14 cellular contexts compared by ENCODE assay signal in the genomic region with DNA sequence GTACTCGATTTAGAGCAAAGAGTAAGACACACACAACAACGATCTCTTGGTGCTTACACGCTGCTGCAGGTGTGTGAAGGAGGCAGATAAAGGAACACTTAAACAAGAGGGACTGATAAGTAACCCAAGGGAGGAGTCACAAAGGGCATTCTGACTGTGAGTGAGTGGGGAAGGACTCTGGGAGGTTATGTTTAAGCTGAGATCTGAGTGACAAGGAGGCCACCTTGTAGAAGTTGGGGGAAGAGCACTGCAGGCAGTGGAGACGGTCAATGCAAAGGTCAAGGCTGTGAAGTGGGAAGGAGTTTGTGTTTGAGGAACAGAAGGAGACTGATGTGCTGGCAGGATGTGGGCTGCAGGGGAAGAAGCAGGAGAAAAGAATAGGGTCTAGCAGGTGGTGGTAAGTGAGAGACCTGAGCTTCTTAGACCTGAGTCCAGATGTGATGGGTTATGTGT.
A peak's percentile ranks its signal among the peaks of the same experiment; 100 is the strongest.
DNase-seq lines count a peak whose midpoint lies in the region; ATAC-seq and TF ChIP-seq lines count a peak whose summit lies in the region.
"Had no signal": no experiment of that assay in that cellular context is flagged by ENCODE, and none has a peak within 500 bp of the region (broad histone marks: within the 10 kb centered on the region; RNA-seq: fewer than 3 reads in every experiment).

No MANE protein-coding gene starts in this region.

- TF ChIP-seq CTCF in SU-DHL-6 (IDR thresholded peaks at IDR 0.05; ENCODE audit: insufficient read depth, low read length, poor library complexity, severe bottlenecking), result no peak
- TF ChIP-seq CTCF in mucosa of descending colon (IDR thresholded peaks at IDR 0.05), result no peak
- no peak for TF ChIP-seq CTCF in tibial nerve (IDR thresholded peaks at IDR 0.05)

- H3K4me1 ChIP-seq in mucosa of descending colon (ENCODE audit: low read depth), result peaks cover 40% of the 10 kb centered on the region
- H3K4me1 ChIP-seq in tibial nerve, result peaks cover 0 to 69% (median 24%) of the 10 kb centered on the region in 4 donors

- no peak overlapping the region for H3K4me3 ChIP-seq in SU-DHL-6 (ENCODE audit: insufficient read depth, low read length, poor library complexity, severe bottlenecking)
- H3K4me3 ChIP-seq in mucosa of descending colon, result no peak overlapping the region
- no peak overlapping the region for H3K4me3 ChIP-seq in tibial nerve

- no peaks in the 10 kb centered on the region for H4K20me1 ChIP-seq in SU-DHL-6 (ENCODE audit: low read depth, low read length)

- no peaks in the 10 kb centered on the region for H3K9me3 Mint-ChIP-seq in activated T-cell treated with anti-CD3 and anti-CD28 coated beads, Interleukin-2, amount 50 U/mL, for 4 hours
- H3K9me3 Mint-ChIP-seq: stimulated activated naive B cell treated with anti-CD40 and anti-IgM and Interleukin-4, amounts not matched to agents 10 μg/mL and 1 μg/mL and 100 μg/mL, for 72 hours had no signal

- peak overlapping the region; percentile 43 for H3K9ac ChIP-seq in SU-DHL-6 (ENCODE audit: low read length)

- peaks cover 18% of the 10 kb centered on the region for H3K36me3 Mint-ChIP-seq in activated T-cell treated with anti-CD3 and anti-CD28 coated beads, Interleukin-2, amount 50 U/mL, for 4 hours (ENCODE audit: insufficient read depth)

- peak; percentile 40 to 67 for ATAC-seq in activated T-cell treated with anti-CD3 and anti-CD28 coated beads, Interleukin-2, amount 50 U/mL, for 4 hours
- peak; percentile 50 for ATAC-seq in mucosa of descending colon
- ATAC-seq in HG03135 (IDR thresholded peaks at IDR 0.05; ENCODE audit: unreplicated experiment), result no peak

- H3K9me2 ChIP-seq in SU-DHL-6 (replicated peaks; ENCODE audit: insufficient read depth, low read length), result no peaks in the 10 kb centered on the region

- H3K9me3 ChIP-seq in SU-DHL-6 (ENCODE audit: insufficient read depth, low read length), result no peaks in the 10 kb centered on the region
- H3K9me3 ChIP-seq in mucosa of descending colon, result no peaks in the 10 kb centered on the region
- H3K9me3 ChIP-seq in tibial nerve, result no peaks in the 10 kb centered on the region

- H3K4me2 ChIP-seq in SU-DHL-6 (ENCODE audit: low read depth, low read length, poor library complexity, severe bottlenecking), result peak overlapping the region; percentile 47

- TF ChIP-seq EP300 in tibial nerve (IDR thresholded peaks at IDR 0.05), result no peak

- H3F3A ChIP-seq in SU-DHL-6 (ENCODE audit: insufficient read depth), result peaks cover 51% of the 10 kb centered on the region

- H3K4me3 Mint-ChIP-seq in activated T-cell treated with anti-CD3 and anti-CD28 coated beads, Interleukin-2, amount 50 U/mL, for 4 hours, result no peak overlapping the region

- 73 to 81% methylated on average over 4 of the region's 4 CpGs for WGBS in tibial nerve, 2 donors

- H3K27ac ChIP-seq in SU-DHL-6 (ENCODE audit: low read depth, low read length) (peak overlapping the region; percentile 88), tibial nerve (peak overlapping the region; percentile 10 to 87 (median 54))
- H3K27ac ChIP-seq: HL-60, WERI-Rb-1 had no signal

- no peaks in the 10 kb centered on the region for H3K36me3 ChIP-seq in SU-DHL-6 (ENCODE audit: low read length)
- no peaks in the 10 kb centered on the region for H3K36me3 ChIP-seq in mucosa of descending colon (ENCODE audit: low read depth)
- H3K36me3 ChIP-seq in tibial nerve, result no peaks in the 10 kb centered on the region
- H3K36me3 ChIP-seq: WERI-Rb-1 had no signal

- intact Hi-C loops in mucosa of descending colon (cut with DNase I, micrococcal nuclease), result loop anchor here in 1 of 2 donors (10.0 kb wide), 1 partner anchor 62 kb away; the partner anchor contains the start of gene LPP

- H3K27me3 ChIP-seq in SU-DHL-6 (ENCODE audit: low read length) (no peaks in the 10 kb centered on the region), tibial nerve (no peaks in the 10 kb centered on the region)

- TF ChIP-seq POLR2A in tibial nerve (IDR thresholded peaks at IDR 0.05), result no peak

- no peaks in the 10 kb centered on the region for H3K27me3 Mint-ChIP-seq in activated T-cell treated with anti-CD3 and anti-CD28 coated beads, Interleukin-2, amount 50 U/mL, for 4 hours (ENCODE audit: low read depth)
- H3K27me3 Mint-ChIP-seq: stimulated activated naive B cell treated with anti-CD40 and anti-IgM and Interleukin-4, amounts not matched to agents 10 μg/mL and 1 μg/mL and 100 μg/mL, for 72 hours had no signal

- peaks cover 19% of the 10 kb centered on the region for H3K4me1 Mint-ChIP-seq in activated T-cell treated with anti-CD3 and anti-CD28 coated beads, Interleukin-2, amount 50 U/mL, for 4 hours (ENCODE audit: low read depth)

- no peak for DNase-seq in activated T-cell treated with anti-CD3 and anti-CD28 coated beads, Interleukin-2, amount 50 U/mL, for 4 hours
- DNase-seq in activated T-cell treated with anti-CD3 and anti-CD28 coated beads, Interleukin-2, amount 50 U/mL, for 1 hour, result no peak
- DNase-seq in mucosa of descending colon, result no peak
- no peak for DNase-seq in tibial nerve (ENCODE audit: low spot score in 2 of 2)
- DNase-seq in HT-29 (ENCODE audit: low spot score), result no peak
- no peak for DNase-seq in NCI-H82 (lab: John Stamatoyannopoulos, UW)
- DNase-seq: islet precursor cell; NCI-H510A; SHP77; stimulated activated naive B cell treated with anti-CD40 and anti-IgM and Interleukin-4, amounts not matched to agents 10 μg/mL and 1 μg/mL and 100 μg/mL, for 72 hours; WERI-Rb-1 had no signal

- no peaks in the 10 kb centered on the region for H3K79me2 ChIP-seq in SU-DHL-6 (ENCODE audit: insufficient read depth, low read length)

- H2AFZ ChIP-seq in SU-DHL-6 (ENCODE audit: low read depth, low read length, severe bottlenecking), result no peak overlapping the region
